23 cellular contexts compared by ENCODE assay signal in the genomic region with DNA sequence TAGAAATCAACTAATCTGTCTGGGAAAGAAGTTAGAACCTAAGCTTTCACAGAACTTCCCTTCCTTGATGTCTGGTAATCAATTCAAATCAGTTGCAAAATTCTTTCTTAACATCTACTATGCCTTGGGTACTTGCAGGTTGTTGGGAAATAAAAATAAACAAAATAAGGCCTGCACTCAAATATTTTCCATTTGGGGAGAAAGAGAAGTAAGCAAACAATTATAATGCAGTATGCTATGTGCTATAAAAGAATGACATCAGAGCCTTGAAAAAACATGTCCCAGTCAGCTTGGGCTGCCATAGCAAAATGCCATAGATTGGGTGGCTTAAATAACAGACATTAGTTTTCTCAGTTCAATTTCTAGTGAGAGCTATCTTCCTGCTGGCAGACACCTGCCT.
"Had no signal": no experiment of that assay in that cellular context is flagged by ENCODE, and none has a peak within 500 bp of the region (broad histone marks: within the 10 kb centered on the region; RNA-seq: fewer than 3 reads in every experiment).

No MANE protein-coding gene starts in this region.

- H3K27me3 ChIP-seq: MG63 had no signal

- H3K27ac Mint-ChIP-seq: activated CD8-positive, alpha-beta T cell treated with anti-CD3 and anti-CD28 coated beads, Interleukin-2, amount 10 ng/mL, durations not matched to agents 7 days and 5 days; activated naive CD8-positive, alpha-beta T cell treated with anti-CD3 and anti-CD28 coated beads, Interleukin-2, amount 50 U/mL, for 24 hours; brain; T-helper 17 cell; WTC11 had no signal

- H3K4me3 ChIP-seq: MG63 had no signal

- H3K4me3 Mint-ChIP-seq: activated CD8-positive, alpha-beta T cell treated with anti-CD3 and anti-CD28 coated beads, Interleukin-2, amount 10 ng/mL, durations not matched to agents 7 days and 5 days; activated naive CD8-positive, alpha-beta T cell treated with anti-CD3 and anti-CD28 coated beads, Interleukin-2, amount 50 U/mL, for 24 hours; brain; T-helper 17 cell; WTC11 had no signal

- H3K9me3 Mint-ChIP-seq: activated naive CD4-positive, alpha-beta T cell treated with anti-CD3 and anti-CD28 coated beads, Interleukin-2, amount 50 U/mL, for 72 hours; activated naive CD8-positive, alpha-beta T cell treated with anti-CD3 and anti-CD28 coated beads, Interleukin-2, amount 50 U/mL, for 24 hours; WTC11 had no signal

- H3K27me3 Mint-ChIP-seq: brain, T-helper 17 cell had no signal

- H3K36me3 ChIP-seq: MG63 had no signal

- H3K9me3 ChIP-seq: MG63 had no signal

- DNase-seq: activated CD4-positive, alpha-beta T cell treated with anti-CD3 and anti-CD28 coated beads for 48 hours; activated CD4-positive, alpha-beta T cell treated with anti-CD3 and anti-CD28 coated beads, Interleukin-2, amount 50 U/mL, for 4 hours; activated CD4-positive, CD25-positive, alpha-beta regulatory T cell treated with anti-CD3 and anti-CD28 coated beads, Interleukin-2, amount 50 U/mL, for 72 hours; activated CD8-positive, alpha-beta memory T cell treated with anti-CD3 and anti-CD28 coated beads, Interleukin-2, amount 50 U/mL, for 48 hours; activated CD8-positive, alpha-beta T cell treated with anti-CD3 and anti-CD28 coated beads, Interleukin-2, amount 10 ng/mL, durations not matched to agents 7 days and 5 days; activated effector memory CD4-positive, alpha-beta T cell treated with anti-CD3 and anti-CD28 coated beads, Interleukin-2, amount 50 U/mL, for 16 hours; activated naive CD4-positive, alpha-beta T cell treated with Interleukin-2 at 50 U/mL for 16 hours; activated naive CD8-positive, alpha-beta T cell treated with anti-CD3 and anti-CD28 coated beads, Interleukin-2, amount 50 U/mL, for 24 hours; activated T-cell treated with anti-CD3 and anti-CD28 coated beads, Interleukin-2, amount 50 U/mL, for 1 hour; amygdala; MG63; NCI-H1105; NCI-H1436 treated with DMSO at 0.1 percent for 48 hours; NCI-H187; NCI-H2081; NCI-H510A treated with DMSO at 0.1 percent for 48 hours; PC-3; SIG-M5; T-helper 17 cell; T-helper 9 cell had no signal

- H3K36me3 Mint-ChIP-seq: activated naive CD4-positive, alpha-beta T cell treated with anti-CD3 and anti-CD28 coated beads, Interleukin-2, amount 50 U/mL, for 72 hours; brain; WTC11 had no signal

- ATAC-seq: activated CD8-positive, alpha-beta T cell treated with anti-CD3 and anti-CD28 coated beads, Interleukin-2, amount 10 ng/mL, durations not matched to agents 7 days and 5 days; activated naive CD8-positive, alpha-beta T cell treated with anti-CD3 and anti-CD28 coated beads, Interleukin-2, amount 50 U/mL, for 24 hours; PC-3; T-helper 17 cell; WTC11 had no signal
